In the genomic region with DNA sequence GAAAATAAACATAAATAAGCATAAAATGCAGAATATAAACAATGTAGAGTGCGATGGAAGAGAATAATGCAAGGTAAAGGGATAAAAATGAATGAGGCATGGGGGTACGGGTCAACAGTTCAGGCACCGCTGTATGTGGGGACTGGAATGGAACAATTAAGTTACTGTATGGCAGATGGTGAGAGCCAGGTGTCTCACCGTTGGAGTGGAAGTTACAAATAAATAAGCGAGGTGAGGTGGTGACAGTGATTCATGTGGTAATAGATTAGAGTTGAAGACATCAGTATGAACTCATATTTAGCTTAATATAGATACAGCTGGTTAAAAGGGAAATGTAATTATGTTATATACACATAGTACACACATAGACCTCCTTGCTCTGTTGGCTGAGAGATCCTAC, we compare ENCODE assay signal across 1 cellular context.
TF ChIP-seq lines count a peak whose summit lies in the region.

No MANE protein-coding gene starts in this region.

TF ChIP-seq in IMR-90, 13 proteins besides CTCF, POLR2A, EP300 and RAD21:
- no peak for TF ChIP-seq NFE2L2 (IDR thresholded peaks at IDR 0.05; ENCODE audit: low read depth, low read length)
- TF ChIP-seq MXI1 (IDR thresholded peaks at IDR 0.05; ENCODE audit: borderline replicate concordance, low read depth, low read length): no peak
TF ChIP-seq in IMR-90: peak in this region for 0.
